1 cellular context compared by ENCODE assay signal in the genomic region with DNA sequence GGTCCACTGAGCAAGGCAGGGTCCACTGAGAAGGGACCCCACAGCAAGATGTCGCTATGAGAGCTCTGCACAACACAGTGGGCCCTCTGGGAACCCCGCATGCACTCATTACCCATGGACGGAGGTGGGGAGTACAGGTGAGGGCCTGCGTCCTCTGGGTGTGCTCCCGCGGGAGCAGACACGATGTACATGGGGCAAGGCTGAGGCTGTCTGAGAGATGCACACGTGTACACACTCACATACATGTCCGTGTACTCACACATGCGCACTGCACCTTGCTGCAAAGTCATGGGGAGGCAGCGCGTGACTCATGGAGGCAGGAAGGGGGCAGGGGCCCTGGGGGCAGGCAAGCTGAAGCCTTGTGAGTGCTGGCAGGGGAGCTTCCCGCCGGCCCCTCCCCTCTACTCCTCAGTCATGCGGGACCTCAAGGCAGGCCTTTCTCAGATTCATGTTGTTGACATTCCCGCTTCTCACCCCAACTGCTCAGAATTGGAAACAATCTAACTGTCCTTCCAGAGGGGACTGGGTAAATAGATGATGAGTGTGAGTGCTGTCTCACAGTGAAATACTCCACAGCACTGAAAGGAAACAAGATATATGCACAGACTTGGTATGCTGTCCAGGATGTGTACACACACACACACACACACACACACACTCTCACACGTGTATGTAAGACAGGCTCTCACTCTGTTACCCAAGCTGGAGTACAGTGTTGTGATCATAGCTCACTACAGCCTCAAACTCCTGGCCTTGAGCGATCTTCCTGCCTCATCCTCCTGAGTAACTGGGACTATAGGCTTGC.
TF ChIP-seq lines count a peak whose summit lies in the region.

No MANE protein-coding gene starts in this region.

TF ChIP-seq in GM23338, 12 proteins besides CTCF, POLR2A, EP300 and RAD21 (continued from another document):
- TF ChIP-seq, protein P1, sequence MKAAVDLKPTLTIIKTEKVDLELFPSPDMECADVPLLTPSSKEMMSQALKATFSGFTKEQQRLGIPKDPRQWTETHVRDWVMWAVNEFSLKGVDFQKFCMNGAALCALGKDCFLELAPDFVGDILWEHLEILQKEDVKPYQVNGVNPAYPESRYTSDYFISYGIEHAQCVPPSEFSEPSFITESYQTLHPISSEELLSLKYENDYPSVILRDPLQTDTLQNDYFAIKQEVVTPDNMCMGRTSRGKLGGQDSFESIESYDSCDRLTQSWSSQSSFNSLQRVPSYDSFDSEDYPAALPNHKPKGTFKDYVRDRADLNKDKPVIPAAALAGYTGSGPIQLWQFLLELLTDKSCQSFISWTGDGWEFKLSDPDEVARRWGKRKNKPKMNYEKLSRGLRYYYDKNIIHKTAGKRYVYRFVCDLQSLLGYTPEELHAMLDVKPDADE (IDR thresholded peaks at IDR 0.05): no peak
- TF ChIP-seq, protein P2, sequence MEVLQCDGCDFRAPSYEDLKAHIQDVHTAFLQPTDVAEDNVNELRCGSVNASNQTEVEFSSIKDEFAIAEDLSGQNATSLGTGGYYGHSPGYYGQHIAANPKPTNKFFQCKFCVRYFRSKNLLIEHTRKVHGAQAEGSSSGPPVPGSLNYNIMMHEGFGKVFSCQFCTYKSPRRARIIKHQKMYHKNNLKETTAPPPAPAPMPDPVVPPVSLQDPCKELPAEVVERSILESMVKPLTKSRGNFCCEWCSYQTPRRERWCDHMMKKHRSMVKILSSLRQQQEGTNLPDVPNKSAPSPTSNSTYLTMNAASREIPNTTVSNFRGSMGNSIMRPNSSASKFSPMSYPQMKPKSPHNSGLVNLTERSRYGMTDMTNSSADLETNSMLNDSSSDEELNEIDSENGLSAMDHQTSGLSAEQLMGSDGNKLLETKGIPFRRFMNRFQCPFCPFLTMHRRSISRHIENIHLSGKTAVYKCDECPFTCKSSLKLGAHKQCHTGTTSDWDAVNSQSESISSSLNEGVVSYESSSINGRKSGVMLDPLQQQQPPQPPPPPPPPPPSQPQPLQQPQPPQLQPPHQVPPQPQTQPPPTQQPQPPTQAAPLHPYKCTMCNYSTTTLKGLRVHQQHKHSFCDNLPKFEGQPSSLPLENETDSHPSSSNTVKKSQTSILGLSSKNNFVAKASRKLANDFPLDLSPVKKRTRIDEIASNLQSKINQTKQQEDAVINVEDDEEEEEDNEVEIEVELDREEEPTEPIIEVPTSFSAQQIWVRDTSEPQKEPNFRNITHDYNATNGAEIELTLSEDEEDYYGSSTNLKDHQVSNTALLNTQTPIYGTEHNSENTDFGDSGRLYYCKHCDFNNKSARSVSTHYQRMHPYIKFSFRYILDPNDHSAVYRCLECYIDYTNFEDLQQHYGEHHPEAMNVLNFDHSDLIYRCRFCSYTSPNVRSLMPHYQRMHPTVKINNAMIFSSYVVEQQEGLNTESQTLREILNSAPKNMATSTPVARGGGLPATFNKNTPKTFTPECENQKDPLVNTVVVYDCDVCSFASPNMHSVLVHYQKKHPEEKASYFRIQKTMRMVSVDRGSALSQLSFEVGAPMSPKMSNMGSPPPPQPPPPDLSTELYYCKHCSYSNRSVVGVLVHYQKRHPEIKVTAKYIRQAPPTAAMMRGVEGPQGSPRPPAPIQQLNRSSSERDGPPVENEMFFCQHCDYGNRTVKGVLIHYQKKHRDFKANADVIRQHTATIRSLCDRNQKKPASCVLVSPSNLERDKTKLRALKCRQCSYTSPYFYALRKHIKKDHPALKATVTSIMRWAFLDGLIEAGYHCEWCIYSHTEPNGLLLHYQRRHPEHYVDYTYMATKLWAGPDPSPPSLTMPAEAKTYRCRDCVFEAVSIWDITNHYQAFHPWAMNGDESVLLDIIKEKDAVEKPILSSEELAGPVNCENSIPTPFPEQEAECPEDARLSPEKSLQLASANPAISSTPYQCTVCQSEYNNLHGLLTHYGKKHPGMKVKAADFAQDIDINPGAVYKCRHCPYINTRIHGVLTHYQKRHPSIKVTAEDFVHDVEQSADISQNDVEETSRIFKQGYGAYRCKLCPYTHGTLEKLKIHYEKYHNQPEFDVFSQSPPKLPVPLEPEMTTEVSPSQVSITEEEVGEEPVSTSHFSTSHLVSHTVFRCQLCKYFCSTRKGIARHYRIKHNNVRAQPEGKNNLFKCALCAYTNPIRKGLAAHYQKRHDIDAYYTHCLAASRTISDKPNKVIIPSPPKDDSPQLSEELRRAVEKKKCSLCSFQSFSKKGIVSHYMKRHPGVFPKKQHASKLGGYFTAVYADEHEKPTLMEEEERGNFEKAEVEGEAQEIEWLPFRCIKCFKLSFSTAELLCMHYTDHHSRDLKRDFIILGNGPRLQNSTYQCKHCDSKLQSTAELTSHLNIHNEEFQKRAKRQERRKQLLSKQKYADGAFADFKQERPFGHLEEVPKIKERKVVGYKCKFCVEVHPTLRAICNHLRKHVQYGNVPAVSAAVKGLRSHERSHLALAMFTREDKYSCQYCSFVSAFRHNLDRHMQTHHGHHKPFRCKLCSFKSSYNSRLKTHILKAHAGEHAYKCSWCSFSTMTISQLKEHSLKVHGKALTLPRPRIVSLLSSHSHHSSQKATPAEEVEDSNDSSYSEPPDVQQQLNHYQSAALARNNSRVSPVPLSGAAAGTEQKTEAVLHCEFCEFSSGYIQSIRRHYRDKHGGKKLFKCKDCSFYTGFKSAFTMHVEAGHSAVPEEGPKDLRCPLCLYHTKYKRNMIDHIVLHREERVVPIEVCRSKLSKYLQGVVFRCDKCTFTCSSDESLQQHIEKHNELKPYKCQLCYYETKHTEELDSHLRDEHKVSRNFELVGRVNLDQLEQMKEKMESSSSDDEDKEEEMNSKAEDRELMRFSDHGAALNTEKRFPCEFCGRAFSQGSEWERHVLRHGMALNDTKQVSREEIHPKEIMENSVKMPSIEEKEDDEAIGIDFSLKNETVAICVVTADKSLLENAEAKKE (CRISPR knock-in tag; IDR thresholded peaks at IDR 0.05): no peak
- no peak for TF ChIP-seq ZNF114 (CRISPR knock-in tag; IDR thresholded peaks at IDR 0.05)
- TF ChIP-seq EZH2 (IDR thresholded peaks at IDR 0.05; ENCODE audit: low read depth, unreplicated experiment): no peak
- TF ChIP-seq, protein P3, sequence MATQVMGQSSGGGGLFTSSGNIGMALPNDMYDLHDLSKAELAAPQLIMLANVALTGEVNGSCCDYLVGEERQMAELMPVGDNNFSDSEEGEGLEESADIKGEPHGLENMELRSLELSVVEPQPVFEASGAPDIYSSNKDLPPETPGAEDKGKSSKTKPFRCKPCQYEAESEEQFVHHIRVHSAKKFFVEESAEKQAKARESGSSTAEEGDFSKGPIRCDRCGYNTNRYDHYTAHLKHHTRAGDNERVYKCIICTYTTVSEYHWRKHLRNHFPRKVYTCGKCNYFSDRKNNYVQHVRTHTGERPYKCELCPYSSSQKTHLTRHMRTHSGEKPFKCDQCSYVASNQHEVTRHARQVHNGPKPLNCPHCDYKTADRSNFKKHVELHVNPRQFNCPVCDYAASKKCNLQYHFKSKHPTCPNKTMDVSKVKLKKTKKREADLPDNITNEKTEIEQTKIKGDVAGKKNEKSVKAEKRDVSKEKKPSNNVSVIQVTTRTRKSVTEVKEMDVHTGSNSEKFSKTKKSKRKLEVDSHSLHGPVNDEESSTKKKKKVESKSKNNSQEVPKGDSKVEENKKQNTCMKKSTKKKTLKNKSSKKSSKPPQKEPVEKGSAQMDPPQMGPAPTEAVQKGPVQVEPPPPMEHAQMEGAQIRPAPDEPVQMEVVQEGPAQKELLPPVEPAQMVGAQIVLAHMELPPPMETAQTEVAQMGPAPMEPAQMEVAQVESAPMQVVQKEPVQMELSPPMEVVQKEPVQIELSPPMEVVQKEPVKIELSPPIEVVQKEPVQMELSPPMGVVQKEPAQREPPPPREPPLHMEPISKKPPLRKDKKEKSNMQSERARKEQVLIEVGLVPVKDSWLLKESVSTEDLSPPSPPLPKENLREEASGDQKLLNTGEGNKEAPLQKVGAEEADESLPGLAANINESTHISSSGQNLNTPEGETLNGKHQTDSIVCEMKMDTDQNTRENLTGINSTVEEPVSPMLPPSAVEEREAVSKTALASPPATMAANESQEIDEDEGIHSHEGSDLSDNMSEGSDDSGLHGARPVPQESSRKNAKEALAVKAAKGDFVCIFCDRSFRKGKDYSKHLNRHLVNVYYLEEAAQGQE (IDR thresholded peaks at IDR 0.05; ENCODE audit: unreplicated experiment): no peak
- TF ChIP-seq ZNF331 (CRISPR knock-in tag; IDR thresholded peaks at IDR 0.05; ENCODE audit: low read depth): no peak
- TF ChIP-seq JUNB (IDR thresholded peaks at IDR 0.05; ENCODE audit: unreplicated experiment): no peak
- TF ChIP-seq STAT1 (IDR thresholded peaks at IDR 0.05; ENCODE audit: unreplicated experiment): no peak
- TF ChIP-seq EZH2phosphoT487 (IDR thresholded peaks at IDR 0.05; ENCODE audit: unreplicated experiment): no peak
- no peak for TF ChIP-seq POLR2AphosphoS5 (IDR thresholded peaks at IDR 0.05; ENCODE audit: low read depth)
